8 cellular contexts compared by ENCODE assay signal in genomic region chr14:92121670-92122350, GRCh38. TPM values are rescaled to one million over a fixed set of nuclear protein-coding genes. Genes with fewer than 3 reads are reported as not detected.
DNase-seq lines count a peak whose midpoint lies in the region; ATAC-seq and TF ChIP-seq lines count a peak whose summit lies in the region.

CPSF2 (plus strand) TSS chr14:92121969; CDS start chr14:92130985, 9,016 bp downstream.
NDUFB1 (minus strand) TSS chr14:92121706; CDS start chr14:92117637, 4,069 bp downstream.

- H3K4me3 ChIP-seq in AG04450 (ENCODE audit: low read depth, low read length) = peak within 1 kb of the TSS; percentile 95

- DNase-seq in AG04450 (ENCODE audit: low read depth, low spot score) (no peak), NCI-H2227 treated with DMSO at 0.1 percent for 48 hours (lab: John Stamatoyannopoulos, UW) (peak; percentile 72), islet precursor cell (peak; percentile 89)
- DNase-seq in activated CD4-positive, CD25-positive, alpha-beta regulatory T cell treated with anti-CD3 and anti-CD28 coated beads, Interleukin-2, amount 50 U/mL, for 16 hours (ENCODE audit: low read depth, low spot score) = peak; percentile 67
- DNase-seq in central memory CD4-positive, alpha-beta T cell = peak; percentile 79
- DNase-seq in stimulated activated CD4-positive, alpha-beta T cell treated with anti-CD3 and anti-CD28 coated beads, Interleukin-15, amount 100 ng/mL, for 1 hour (ENCODE audit: low read depth in 1 of 2, low spot score in 1 of 2) = peak; percentile 66 to 77

- CTCF ChIA-PET in AG04450 (lab: Charles Lee) = interaction anchor here (0.6 to 10.6 kb wide), 5 partner anchors 10 to 565 kb away, joined by 3 to 140 read pairs (median 4); partner anchors contain the start of gene ATXN3

- POLR2A ChIA-PET in AG04450 (lab: Yijun Ruan, JAX) = interaction anchor here (0.6 to 2.0 kb wide), 8 partner anchors 10 to 444 kb away, joined by 3 to 21 read pairs (median 4); partner anchors contain the start of genes ATXN3, FBLN5 and TRIP11

- no peaks in the 10 kb centered on the region for H3K27me3 ChIP-seq in AG04450 (ENCODE audit: control insufficient read depth, insufficient read depth, low read length)

- peaks cover 2% of the 10 kb centered on the region; the same call in 1 of the 2 replicates for H3K9me3 ChIP-seq in AG04450 (ENCODE audit: control insufficient read depth, insufficient read depth, low read length)

- ATAC-seq in GM18868 (IDR thresholded peaks at IDR 0.05; ENCODE audit: unreplicated experiment) (peak; percentile 85), HG03103 (IDR thresholded peaks at IDR 0.05; ENCODE audit: low read depth, unreplicated experiment) (peak; percentile 83)

- TF ChIP-seq CTCF in AG04450 (IDR thresholded peaks at IDR 0.05; ENCODE audit: low read depth, low read length) = no peak

- peak within 1 kb of the TSS; percentile 92 for H3K27ac ChIP-seq in AG04450 (ENCODE audit: low read depth, low read length)

RNA-seq across cellular contexts. Expression of gene CPSF2, which starts in this region (rescaled TPM):
- polyA plus RNA-seq in AG04450 (2011; rRNA removed) = 45.5 and 55.3 TPM in 2 replicates
- polyA minus RNA-seq in AG04450 (2011; rRNA and poly(A)+ RNA removed) = 38.3 and 50.0 TPM in 2 replicates

RNA-seq across cellular contexts. Expression of gene NDUFB1, which starts in this region (rescaled TPM):
- 345 and 448 TPM in 2 replicates for polyA plus RNA-seq in AG04450 (2011; rRNA removed)
- 46.0 and 54.4 TPM in 2 replicates for polyA minus RNA-seq in AG04450 (2011; rRNA and poly(A)+ RNA removed)
